Comparison of ENCODE assay signal across 12 cellular contexts in genomic region chr2:25453199-25453903, GRCh38.
DNase-seq lines count a peak whose midpoint lies in the region; ATAC-seq, FAIRE-seq and TF ChIP-seq lines count a peak whose summit lies in the region.
"Had no signal": no experiment of that assay in that cellular context is flagged by ENCODE, and none has a peak within 500 bp of the region (broad histone marks: within the 10 kb centered on the region; RNA-seq: fewer than 3 reads in every experiment).

No MANE protein-coding gene starts in this region.

- 84 to 89% methylated on average over 3 of the region's 3 CpGs for WGBS in upper lobe of left lung, 2 donors

- H3K4me1 Mint-ChIP-seq in astrocyte (ENCODE audit: low read depth, unreplicated experiment), result peaks cover 2% of the 10 kb centered on the region

- H3K27me3 Mint-ChIP-seq in astrocyte (ENCODE audit: low read depth, unreplicated experiment), result no peaks in the 10 kb centered on the region

- H3K27me3 ChIP-seq in astrocyte (ENCODE audit: insufficient read depth, low read length) (no peaks in the 10 kb centered on the region), upper lobe of left lung (no peaks in the 10 kb centered on the region)

- H3K4me2 ChIP-seq in astrocyte (ENCODE audit: low read length), result no peak overlapping the region

- TF ChIP-seq EP300 in upper lobe of left lung (IDR thresholded peaks at IDR 0.05), result no peak

- H3K4me3 ChIP-seq in AG09309 (ENCODE audit: control insufficient read depth, low read depth, low read length) (no peak overlapping the region), astrocyte (ENCODE audit: insufficient read depth, low read depth, low read length) (no peak overlapping the region), upper lobe of left lung (no peak overlapping the region)
- H3K4me3 ChIP-seq: skin epidermis had no signal

- no peaks in the 10 kb centered on the region for H3K79me2 ChIP-seq in astrocyte (ENCODE audit: insufficient read depth, low read length)

- in situ Hi-C loops in ACHN (cut with HindIII; ENCODE audit: low pct_ligation_motif_present, low pct_unique_long_range_greater_than_20kb, low sequenced_read_pairs), result no loop called here

- no peak overlapping the region for H2AFZ ChIP-seq in astrocyte (ENCODE audit: low read depth, low read length)

- H3K36me3 Mint-ChIP-seq in astrocyte (ENCODE audit: low read depth, unreplicated experiment), result no peaks in the 10 kb centered on the region

- no peak overlapping the region for H3K27ac ChIP-seq in astrocyte (ENCODE audit: low read depth, low read length)
- no peak overlapping the region for H3K27ac ChIP-seq in upper lobe of left lung

- H3K27ac Mint-ChIP-seq in astrocyte (ENCODE audit: unreplicated experiment), result no peak overlapping the region

- TF ChIP-seq POLR2A in upper lobe of left lung (IDR thresholded peaks at IDR 0.05), result no peak

- H3K9me3 Mint-ChIP-seq in astrocyte (ENCODE audit: unreplicated experiment), result no peaks in the 10 kb centered on the region

- H3K36me3 ChIP-seq in astrocyte (ENCODE audit: insufficient read depth, low read length) (no peaks in the 10 kb centered on the region), upper lobe of left lung (no peaks in the 10 kb centered on the region)

- H4K20me1 ChIP-seq in astrocyte (ENCODE audit: insufficient read depth, low read length), result no peaks in the 10 kb centered on the region

- H3K9me3 ChIP-seq in astrocyte (ENCODE audit: insufficient read depth, low read depth, low read length) (no peaks in the 10 kb centered on the region), upper lobe of left lung (no peaks in the 10 kb centered on the region)

- no peak overlapping the region for H3K4me3 Mint-ChIP-seq in astrocyte (ENCODE audit: unreplicated experiment)

- ATAC-seq in HG03196 (IDR thresholded peaks at IDR 0.05; ENCODE audit: unreplicated experiment) (peak; percentile 85), upper lobe of left lung (ENCODE audit: low FRiP score in 2 of 2) (no peak)

- no peaks in the 10 kb centered on the region for H3K4me1 ChIP-seq in astrocyte (ENCODE audit: insufficient read depth, low read length)
- no peaks in the 10 kb centered on the region for H3K4me1 ChIP-seq in upper lobe of left lung

- TF ChIP-seq CTCF in AG09309 (IDR thresholded peaks at IDR 0.05; ENCODE audit: control insufficient read depth, insufficient read depth, low read depth, low read length, missing control alignments) (no peak), astrocyte (IDR thresholded peaks at IDR 0.05; ENCODE audit: insufficient read depth, low read depth, low read length) (no peak), upper lobe of left lung (IDR thresholded peaks at IDR 0.05) (no peak)

- H3K9ac ChIP-seq in astrocyte (ENCODE audit: low read length), result no peak overlapping the region

- DNase-seq in AG09309 (ENCODE audit: low read depth) (peak; percentile 1), GM19239 (ENCODE audit: insufficient read length, low spot score) (peak; percentile 50), astrocyte (ENCODE audit: low read depth) (peak; percentile 23), ACHN (no peak), amygdala (lab: John Stamatoyannopoulos, UW) (no peak), upper lobe of left lung (no peak), NCI-H146 (lab: John Stamatoyannopoulos, UW) (no peak)
- DNase-seq: head of caudate nucleus, KBM-7 had no signal

- peak; percentile 99 for FAIRE-seq in GM19239 (lab: Jason Lieb, UNC)
- no peak for FAIRE-seq in astrocyte (lab: Jason Lieb, UNC)
- FAIRE-seq: D721Med had no signal

Comparison
In these comparisons a context has a peak if more than half of its experiments do, and no peak if none do; other contexts are left out.
1. DNase-seq: peak in AG09309 (single experiment), GM19239 (single experiment) and astrocyte (single experiment); none in ACHN (single experiment), amygdala (0 of 56), upper lobe of left lung (0 of 2) and NCI-H146 (single experiment).